In the genomic region with DNA sequence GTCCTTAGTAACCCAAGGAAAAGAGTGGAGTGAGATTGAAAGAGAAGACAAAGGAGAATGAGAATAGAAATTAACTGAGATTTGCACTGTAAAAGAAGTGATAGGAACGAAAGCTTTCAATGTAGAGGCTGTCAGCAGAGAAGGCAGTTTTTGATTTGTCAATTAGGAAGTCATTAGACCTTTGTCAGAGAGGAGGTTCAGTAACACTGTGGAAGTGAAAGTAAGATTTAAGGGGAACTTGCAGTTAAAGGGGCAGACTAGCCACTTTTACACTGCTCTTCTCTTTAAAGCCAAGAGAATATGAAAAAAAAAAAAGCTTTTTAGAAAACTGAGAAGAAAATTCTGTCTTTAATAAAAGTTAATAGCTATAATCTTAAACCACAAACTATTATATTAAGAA, we compare ENCODE assay signal across 8 cellular contexts.
DNase-seq lines count a peak whose midpoint lies in the region; ATAC-seq and TF ChIP-seq lines count a peak whose summit lies in the region.

No MANE protein-coding gene starts in this region.

- peaks cover 23% of the 10 kb centered on the region for H3K4me1 ChIP-seq in OCI-LY3 (ENCODE audit: low read length)
- peaks cover 47% of the 10 kb centered on the region for H3K4me1 ChIP-seq in mucosa of stomach (ENCODE audit: control insufficient read depth, insufficient read depth, low read length)

- peak overlapping the region; percentile 78 for H3K27ac ChIP-seq in OCI-LY3 (ENCODE audit: low read length)

- no peaks in the 10 kb centered on the region for H4K20me1 ChIP-seq in OCI-LY3 (ENCODE audit: insufficient read depth, low read length)

- H3K9ac ChIP-seq in OCI-LY3 (ENCODE audit: low read length) (peak overlapping the region; percentile 70), mucosa of stomach (ENCODE audit: low read length) (peak overlapping the region; percentile 54)

- peak overlapping the region; percentile 71 for H3K4me3 ChIP-seq in OCI-LY3 (ENCODE audit: low read length)
- no peak overlapping the region for H3K4me3 ChIP-seq in mucosa of stomach (ENCODE audit: low read length)

- H3K79me2 ChIP-seq in OCI-LY3 (ENCODE audit: low read length), result no peaks in the 10 kb centered on the region

- peak overlapping the region; percentile 88 for H3K4me2 ChIP-seq in OCI-LY3 (ENCODE audit: low read length)

- ATAC-seq in GM18870 (IDR thresholded peaks at IDR 0.05; ENCODE audit: unreplicated experiment) (peak; percentile 98), HG02840 (IDR thresholded peaks at IDR 0.05; ENCODE audit: low FRiP score, unreplicated experiment) (peak; percentile 98)

- no peaks in the 10 kb centered on the region for H3K27me3 ChIP-seq in OCI-LY3 (ENCODE audit: low read depth, low read length)
- H3K27me3 ChIP-seq in mucosa of stomach (ENCODE audit: control insufficient read depth, insufficient read depth, low read length), result no peaks in the 10 kb centered on the region

- H3K9me3 ChIP-seq in OCI-LY3 (ENCODE audit: insufficient read depth, low read length) (no peaks in the 10 kb centered on the region), mucosa of stomach (ENCODE audit: control insufficient read depth, low read length) (no peaks in the 10 kb centered on the region)

- H3K36me3 ChIP-seq in OCI-LY3 (replicated peaks; ENCODE audit: low read depth, low read length) (no peaks in the 10 kb centered on the region), mucosa of stomach (ENCODE audit: control insufficient read depth, insufficient read depth, low read length) (no peaks in the 10 kb centered on the region)

- peak overlapping the region; percentile 98 for H2AFZ ChIP-seq in OCI-LY3 (ENCODE audit: low read depth, low read length)

- DNase-seq in NCI-H1417 (lab: John Stamatoyannopoulos, UW), result no peak
- DNase-seq in NCI-H526 (lab: John Stamatoyannopoulos, UW), result no peak
- no peak for DNase-seq in NCI-H2227 treated with DMSO at 0.1 percent for 48 hours (lab: John Stamatoyannopoulos, UW)
- DNase-seq in NCI-H69 (lab: John Stamatoyannopoulos, UW), result no peak

- no peak for TF ChIP-seq CTCF in OCI-LY3 (IDR thresholded peaks at IDR 0.05; ENCODE audit: low read depth, low read length)
